Comparison of ENCODE assay signal across 8 cellular contexts in the genomic region with DNA sequence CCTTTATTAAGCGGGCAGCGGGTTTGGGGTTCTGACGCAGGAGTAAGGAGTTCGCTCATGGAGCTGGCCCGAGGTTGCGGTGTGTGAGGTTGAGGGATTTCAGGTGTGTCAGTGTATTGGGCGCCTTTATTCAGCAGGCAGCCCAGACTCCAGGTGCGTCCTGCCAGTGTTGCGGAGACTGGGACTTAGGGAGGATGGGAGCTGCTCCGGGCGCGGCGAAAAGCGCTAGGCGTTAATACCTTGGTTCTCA. TPM values are rescaled to one million over a fixed set of nuclear protein-coding genes. Genes with fewer than 3 reads are reported as not detected.
A peak's percentile ranks its signal among the peaks of the same experiment; 100 is the strongest.
DNase-seq lines count a peak whose midpoint lies in the region; ATAC-seq and TF ChIP-seq lines count a peak whose summit lies in the region.

No MANE protein-coding gene starts in this region.

- no peak for TF ChIP-seq CTCF in SU-DHL-6 (IDR thresholded peaks at IDR 0.05; ENCODE audit: insufficient read depth, low read length, poor library complexity, severe bottlenecking)
- TF ChIP-seq CTCF in fibroblast of the aortic adventitia (IDR thresholded peaks at IDR 0.05; ENCODE audit: insufficient read depth, low read length): no peak
- TF ChIP-seq CTCF in gastrocnemius medialis (IDR thresholded peaks at IDR 0.05 in 4 of 5, conservative IDR thresholded peaks at IDR 0.05 in 1 of 5): no peak

- H3K9me3 ChIP-seq in GM23248 (ENCODE audit: low read depth): no peaks in the 10 kb centered on the region
- no peaks in the 10 kb centered on the region for H3K9me3 ChIP-seq in SU-DHL-6 (ENCODE audit: insufficient read depth, low read length)
- H3K9me3 ChIP-seq in gastrocnemius medialis: no peaks in the 10 kb centered on the region

- 0 to 4% methylated on average over 14 to 15 of the region's 15 CpGs for WGBS in GM23248 (ENCODE audit: low coverage in 1 of 2, low lambda C conversion rate in 2 of 2, missing lambda C conversion rate in 2 of 2), 2 experiments

- peak; percentile 53 for DNase-seq in GM23248
- no peak for DNase-seq in fibroblast of the aortic adventitia (ENCODE audit: low read depth)
- DNase-seq in gastrocnemius medialis: no peak
- DNase-seq in NCI-H2196 (lab: John Stamatoyannopoulos, UW; ENCODE audit: unreplicated experiment): no peak
- no peak for DNase-seq in GM03348 (ENCODE audit: low spot score)

- H3K27ac ChIP-seq in GM23248: peak overlapping the region; percentile 77
- peak overlapping the region; percentile 83 for H3K27ac ChIP-seq in SU-DHL-6 (ENCODE audit: low read depth, low read length)
- peak overlapping the region; percentile 83 to 94 (median 86) for H3K27ac ChIP-seq in gastrocnemius medialis

- no peak for ATAC-seq in gastrocnemius medialis
- no peak for ATAC-seq in GM21390 (IDR thresholded peaks at IDR 0.05; ENCODE audit: unreplicated experiment)
- no peak for ATAC-seq in HG03175 (IDR thresholded peaks at IDR 0.05; ENCODE audit: unreplicated experiment)

- H2AFZ ChIP-seq in GM23248 (no peak overlapping the region), SU-DHL-6 (ENCODE audit: low read depth, low read length, severe bottlenecking) (no peak overlapping the region)

- peak overlapping the region; percentile 61 for H3K4me2 ChIP-seq in GM23248 (ENCODE audit: unreplicated experiment)
- H3K4me2 ChIP-seq in SU-DHL-6 (ENCODE audit: low read depth, low read length, poor library complexity, severe bottlenecking): peak overlapping the region; percentile 77

- in situ Hi-C loops in GM23248 (cut with MboI): no loop called here
- in situ Hi-C loops in gastrocnemius medialis (cut with MboI; ENCODE audit: low sequenced_read_pairs in 4 of 4): no loop called here

- no peaks in the 10 kb centered on the region for H3K9me2 ChIP-seq in GM23248 (ENCODE audit: insufficient read depth)
- H3K9me2 ChIP-seq in SU-DHL-6 (replicated peaks; ENCODE audit: insufficient read depth, low read length): no peaks in the 10 kb centered on the region

- H3K27me3 ChIP-seq in GM23248 (replicated peaks; ENCODE audit: insufficient read depth): no peaks in the 10 kb centered on the region
- H3K27me3 ChIP-seq in SU-DHL-6 (ENCODE audit: low read length): no peaks in the 10 kb centered on the region
- H3K27me3 ChIP-seq in gastrocnemius medialis: no peaks in the 10 kb centered on the region

- no peaks in the 10 kb centered on the region for H3K4me1 ChIP-seq in GM23248 (ENCODE audit: insufficient read depth)
- peaks cover 21 to 25% of the 10 kb centered on the region in 2 donors for H3K4me1 ChIP-seq in gastrocnemius medialis

- no peak for TF ChIP-seq POLR2A in gastrocnemius medialis (IDR thresholded peaks at IDR 0.05)

- peak overlapping the region; percentile 86 for H3K9ac ChIP-seq in GM23248
- H3K9ac ChIP-seq in SU-DHL-6 (ENCODE audit: low read length): peak overlapping the region; percentile 95

- H3F3A ChIP-seq in GM23248 (ENCODE audit: insufficient read depth) (peaks cover 11% of the 10 kb centered on the region; the same call in 1 of the 2 replicates), SU-DHL-6 (ENCODE audit: insufficient read depth) (peaks cover 42% of the 10 kb centered on the region)

- H3K36me3 ChIP-seq in GM23248 (ENCODE audit: low read depth): peaks cover 12% of the 10 kb centered on the region; the same call in 1 of the 2 replicates
- no peaks in the 10 kb centered on the region; the same call in 1 of the 2 replicates for H3K36me3 ChIP-seq in SU-DHL-6 (ENCODE audit: low read length)
- H3K36me3 ChIP-seq in gastrocnemius medialis: peaks cover 0 to 40% of the 10 kb centered on the region in 2 donors

- H3K79me2 ChIP-seq in GM23248 (ENCODE audit: insufficient read depth) (peaks cover 57% of the 10 kb centered on the region), SU-DHL-6 (ENCODE audit: insufficient read depth, low read length) (peaks cover 30% of the 10 kb centered on the region)

- H3K4me3 ChIP-seq in GM23248: peak overlapping the region; percentile 84
- H3K4me3 ChIP-seq in SU-DHL-6 (ENCODE audit: insufficient read depth, low read length, poor library complexity, severe bottlenecking): peak overlapping the region; percentile 73
- H3K4me3 ChIP-seq in fibroblast of the aortic adventitia (ENCODE audit: low read depth, low read length): peak overlapping the region; percentile 93
- peak overlapping the region; percentile 71 to 93 (median 84) for H3K4me3 ChIP-seq in gastrocnemius medialis

- peaks cover 9% of the 10 kb centered on the region; the same call in 1 of the 2 replicates for H4K20me1 ChIP-seq in GM23248 (ENCODE audit: insufficient read depth)
- no peaks in the 10 kb centered on the region; the same call in 1 of the 2 replicates for H4K20me1 ChIP-seq in SU-DHL-6 (ENCODE audit: low read depth, low read length)

- intact Hi-C loops in gastrocnemius medialis (cut with DNase I; ENCODE audit: low total_unique reads): loop anchor here (1.0 kb wide), 1 partner anchor 29 kb away; the partner anchor contains the start of genes CATSPERD and LONP1

RNA-seq across cellular contexts. Expression of gene RPL36, which starts 0.8 kb away (rescaled TPM):
- 503 and 678 TPM in 2 replicates for total RNA-seq in GM23248 (2014; rRNA removed; shearing (Covaris generic))
- polyA plus RNA-seq in GM23248 (2016; fragmentation: Nextera tagmentation; extraction: Ambion mirVana): 1,118 and 1,128 TPM in 2 replicates
- total RNA-seq in fibroblast of the aortic adventitia (ENCODE audit: low replicate concordance) (87.7 and 296 TPM in 2 replicates), gastrocnemius medialis (100 to 1,000 TPM; 329 to 784 (median 462) TPM)

RNA-seq across cellular contexts. Expression of gene HSD11B1L, which starts 10.1 kb away (rescaled TPM):
- 23.8 and 30.7 TPM in 2 replicates for total RNA-seq in GM23248 (2014; rRNA removed; shearing (Covaris generic))
- 10.9 and 13.4 TPM in 2 replicates for polyA plus RNA-seq in GM23248 (2016; fragmentation: Nextera tagmentation; extraction: Ambion mirVana)
- total RNA-seq in fibroblast of the aortic adventitia (ENCODE audit: low replicate concordance): 10.8 and 17.2 TPM in 2 replicates
- 10 to 100 TPM in 3 of 4 donors, 1 to 10 TPM in 1; 5.8 to 33.2 (median 21.5) TPM for total RNA-seq in gastrocnemius medialis

RNA-seq across cellular contexts. Expression of gene MICOS13, which starts 10.6 kb away (rescaled TPM):
- 39.8 and 44.5 TPM in 2 replicates for total RNA-seq in GM23248 (2014; rRNA removed; shearing (Covaris generic))
- polyA plus RNA-seq in GM23248 (2016; fragmentation: Nextera tagmentation; extraction: Ambion mirVana): 147 and 157 TPM in 2 replicates
- total RNA-seq in fibroblast of the aortic adventitia (ENCODE audit: low replicate concordance) (15.4 and 31.1 TPM in 2 replicates), gastrocnemius medialis (100 to 1,000 TPM in 1 of 4 donors, 10 to 100 TPM in 3; 45.7 to 122 (median 74.8) TPM)

RNA-seq across cellular contexts. Expression of gene LONP1, which starts 29.1 kb away (rescaled TPM):
- 119 and 123 TPM in 2 replicates for total RNA-seq in GM23248 (2014; rRNA removed; shearing (Covaris generic))
- polyA plus RNA-seq in GM23248 (2016; fragmentation: Nextera tagmentation; extraction: Ambion mirVana): 73.7 and 77.5 TPM in 2 replicates
- total RNA-seq in fibroblast of the aortic adventitia (ENCODE audit: low replicate concordance) (80.3 and 130 TPM in 2 replicates), gastrocnemius medialis (10 to 100 TPM; 33.1 to 77.7 (median 70.4) TPM)

RNA-seq across cellular contexts. Expression of gene CATSPERD, which starts 29.6 kb away (rescaled TPM):
- 0.22 TPM in 1 of 2 replicates, not detected in the other for total RNA-seq in GM23248 (2014; rRNA removed; shearing (Covaris generic))
- polyA plus RNA-seq in GM23248 (2016; fragmentation: Nextera tagmentation; extraction: Ambion mirVana): not detected in 2 replicates
- not detected in 2 replicates for total RNA-seq in fibroblast of the aortic adventitia (ENCODE audit: low replicate concordance)
- not detected for total RNA-seq in gastrocnemius medialis
